8 cellular contexts compared by ENCODE assay signal in the genomic region with DNA sequence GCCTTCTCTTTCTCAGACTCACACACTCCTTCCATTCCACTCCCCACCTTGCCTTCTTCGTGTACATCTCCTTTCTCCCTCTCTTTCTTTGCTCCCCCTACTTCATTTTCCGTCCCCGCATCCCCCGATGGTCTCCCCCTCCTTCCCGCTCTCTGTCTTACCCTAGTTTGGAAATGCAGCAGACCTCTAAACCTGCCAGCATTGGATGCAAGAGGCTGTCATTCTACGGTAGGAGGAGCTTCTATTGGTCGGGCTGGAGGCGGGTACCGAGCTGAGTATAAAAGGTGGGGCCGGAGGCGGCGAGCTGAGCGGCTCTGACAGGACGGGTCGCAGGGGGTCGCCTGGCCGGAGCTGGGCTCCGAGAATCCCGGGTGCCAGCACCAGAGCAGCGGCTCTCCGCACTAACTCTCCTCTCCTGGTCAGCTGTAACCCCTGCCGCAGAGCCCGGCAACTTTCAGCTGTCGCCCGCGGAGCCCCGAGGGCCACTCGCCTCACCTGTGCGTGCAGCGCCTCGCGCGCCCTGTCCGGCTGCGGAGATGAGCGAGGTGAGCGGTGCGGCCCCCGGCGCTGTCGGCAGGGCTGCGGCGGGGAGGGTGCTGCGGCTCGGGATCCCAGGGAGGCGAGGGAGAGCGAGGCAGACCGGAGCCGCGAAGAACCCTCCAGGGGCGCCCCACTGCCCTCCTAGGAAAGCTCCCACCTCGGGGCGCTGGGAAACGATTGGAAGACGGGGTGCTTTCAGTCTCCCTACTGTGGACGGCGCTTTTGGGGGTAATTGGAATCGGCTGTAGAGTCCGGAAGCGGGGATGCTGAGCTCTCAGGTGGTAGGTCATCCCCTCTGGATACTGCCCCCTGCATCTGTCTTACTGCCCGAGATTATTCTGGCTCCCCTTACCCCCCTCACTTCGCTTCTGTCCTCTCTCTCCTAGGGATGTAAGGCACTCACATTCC. TPM values are rescaled to one million over a fixed set of nuclear protein-coding genes. Genes with fewer than 3 reads are reported as not detected.
DNase-seq lines count a peak whose midpoint lies in the region; ATAC-seq, FAIRE-seq and TF ChIP-seq lines count a peak whose summit lies in the region.

Gene PCP4L1, plus strand, starts transcription at position 307 of the 948 bp plus-strand sequence. Its CDS starts 230 bp downstream, at position 537.

- CTCF ChIA-PET in K562 (lab: Yijun Ruan, JAX; ENCODE audit: low intra/inter-chr PET ratio): no interaction called here

- no peak for TF ChIP-seq RAD21 in K562 (CRISPR knock-in tag; conservative IDR thresholded peaks at IDR 0.05 in 1 of 2, IDR thresholded peaks at IDR 0.05 in 1 of 2)

- peaks cover 2% of the 10 kb centered on the region; the same call in 1 of the 2 replicates for H3K9me3 ChIP-seq in HAP-1
- H3K9me3 ChIP-seq in RWPE2 (ENCODE audit: severe bottlenecking): no peaks in the 10 kb centered on the region
- H3K9me3 ChIP-seq in K562 (replicated peaks; ENCODE audit: control insufficient read depth, insufficient read depth, low read depth, low read length): peaks cover 2% of the 10 kb centered on the region; the same call in 1 of the 2 replicates

- peak in 11 of 14 donors; percentile 1 to 47 (median 14) for DNase-seq in C1 segment of cervical spinal cord (lab: John Stamatoyannopoulos, UW)
- peak; percentile 71 to 86 for DNase-seq in HAP-1 (ENCODE audit: low spot score in 2 of 2)
- DNase-seq in RWPE2 (ENCODE audit: low spot score): no peak
- DNase-seq in K562 (ENCODE audit: extremely low read depth in 1 of 4, low spot score in 3 of 4): no peak
- peak; percentile 68 for DNase-seq in iPS DF 4.7 (ENCODE audit: extremely low read depth, low spot score)
- DNase-seq in retinal pigment epithelial cell (ENCODE audit: low read depth): no peak
- DNase-seq in H54 (ENCODE audit: insufficient read length, low spot score): no peak

- H3K36me3 ChIP-seq in HAP-1 (replicated peaks) (no peaks in the 10 kb centered on the region), RWPE2 (ENCODE audit: low read depth) (no peaks in the 10 kb centered on the region), K562 (ENCODE audit: control insufficient read depth, insufficient read depth, low read length) (no peaks in the 10 kb centered on the region)

- no peaks in the 10 kb centered on the region for H3K79me2 ChIP-seq in K562 (ENCODE audit: control insufficient read depth, insufficient read depth, low read length)

- intact Hi-C loops in K562 (cut with micrococcal nuclease): no loop called here

- TF ChIP-seq CTCF in RWPE2 (IDR thresholded peaks at IDR 0.05; ENCODE audit: poor library complexity, severe bottlenecking) (no peak), K562 (IDR thresholded peaks at IDR 0.05 in 2 of 3, conservative IDR thresholded peaks at IDR 0.05 in 1 of 3; ENCODE audit: insufficient read depth in 2 of 3, low read depth in 1 of 3, low read length in 3 of 3) (no peak), retinal pigment epithelial cell (conservative IDR thresholded peaks at IDR 0.05; ENCODE audit: low read depth, low read length) (no peak)

- in situ Hi-C loops in HAP-1 (cut with MboI; ENCODE audit: low sequenced_read_pairs): no loop called here
- in situ Hi-C loops in K562 (cut with MboI): no loop called here

- H3K9me1 ChIP-seq in K562 (ENCODE audit: control insufficient read depth, insufficient read depth, low read length): no peaks in the 10 kb centered on the region

- ATAC-seq in RWPE2 (ENCODE audit: low read depth) (peak; percentile 90), K562 (peak; percentile 75), HG03521 (IDR thresholded peaks at IDR 0.05; ENCODE audit: unreplicated experiment) (no peak)

- TF ChIP-seq EP300 in K562 (IDR thresholded peaks at IDR 0.05; ENCODE audit: low read length): no peak

- no peak within 1 kb of the TSS for H3K9ac ChIP-seq in K562 (ENCODE audit: insufficient read depth in 1 of 2, low read depth in 2 of 2, low read length in 2 of 2)

- POLR2A ChIA-PET in K562 (lab: Yijun Ruan, JAX): interaction anchor here (0.8 to 1.5 kb wide), 3 partner anchors 9 to 16 kb away, joined by 4 to 5 read pairs (median 5); no protein-coding TSS in a partner anchor

- H3K4me2 ChIP-seq in K562 (ENCODE audit: insufficient read depth, low read length): no peak within 1 kb of the TSS

- H3K4me1 ChIP-seq in HAP-1 (peaks cover 6% of the 10 kb centered on the region; the same call in 1 of the 2 replicates), RWPE2 (ENCODE audit: insufficient read depth, poor library complexity, severe bottlenecking) (peaks cover 9% of the 10 kb centered on the region), K562 (replicated peaks in 1 of 2; ENCODE audit: control insufficient read depth in 2 of 2, insufficient read depth in 2 of 2, low read length in 2 of 2) (peaks cover 0 to 7% of the 10 kb centered on the region in 2 experiments; a peak in 3 of 5 replicates)

- peak within 1 kb of the TSS; percentile 42 for H3K4me3 ChIP-seq in HAP-1
- peak within 1 kb of the TSS; percentile 37 for H3K4me3 ChIP-seq in RWPE2 (ENCODE audit: severe bottlenecking)
- H3K4me3 ChIP-seq in K562: no peak within 1 kb of the TSS
- peak within 1 kb of the TSS; percentile 47 for H3K4me3 ChIP-seq in retinal pigment epithelial cell (ENCODE audit: low read length)

- H3K27me3 ChIP-seq in HAP-1 (ENCODE audit: low read depth): peaks cover 28% of the 10 kb centered on the region
- peaks cover 9% of the 10 kb centered on the region for H3K27me3 ChIP-seq in RWPE2 (ENCODE audit: insufficient read depth, poor library complexity, severe bottlenecking)
- peaks cover 30 to 35% of the 10 kb centered on the region in 2 experiments; a peak in 4 of 5 replicates for H3K27me3 ChIP-seq in K562 (ENCODE audit: control insufficient read depth in 2 of 2, insufficient read depth in 2 of 2, low read length in 2 of 2)

- no peak for FAIRE-seq in K562 (lab: Jason Lieb, UNC)
- FAIRE-seq in H54 (lab: Jason Lieb, UNC): no peak

- H3K27ac ChIP-seq in RWPE2 (ENCODE audit: poor library complexity, severe bottlenecking) (no peak within 1 kb of the TSS), K562 (ENCODE audit: extremely low read depth, low read depth, low read length) (no peak within 1 kb of the TSS)

- no peak within 1 kb of the TSS for H2AFZ ChIP-seq in K562 (ENCODE audit: low read depth, low read length)

- BruUV-seq in K562 (replicated peaks; lab: Mats Ljungman, UMichigan): no TSS peak

- H4K20me1 ChIP-seq in K562 (replicated peaks; ENCODE audit: control insufficient read depth, insufficient read depth, low read length): no peaks in the 10 kb centered on the region

- TF ChIP-seq POLR2A in K562 (conservative IDR thresholded peaks at IDR 0.05) (no peak), H54 (IDR thresholded peaks at IDR 0.05; ENCODE audit: low read depth, low read length) (no peak)

- WGBS in K562 (ENCODE audit: insufficient coverage, low coverage, missing lambda C conversion rate): 18% methylated on average over 38 of the region's 62 CpGs

TF ChIP-seq in K562, 482 proteins besides CTCF, POLR2A, EP300 and RAD21:
- TF ChIP-seq, protein P1, sequence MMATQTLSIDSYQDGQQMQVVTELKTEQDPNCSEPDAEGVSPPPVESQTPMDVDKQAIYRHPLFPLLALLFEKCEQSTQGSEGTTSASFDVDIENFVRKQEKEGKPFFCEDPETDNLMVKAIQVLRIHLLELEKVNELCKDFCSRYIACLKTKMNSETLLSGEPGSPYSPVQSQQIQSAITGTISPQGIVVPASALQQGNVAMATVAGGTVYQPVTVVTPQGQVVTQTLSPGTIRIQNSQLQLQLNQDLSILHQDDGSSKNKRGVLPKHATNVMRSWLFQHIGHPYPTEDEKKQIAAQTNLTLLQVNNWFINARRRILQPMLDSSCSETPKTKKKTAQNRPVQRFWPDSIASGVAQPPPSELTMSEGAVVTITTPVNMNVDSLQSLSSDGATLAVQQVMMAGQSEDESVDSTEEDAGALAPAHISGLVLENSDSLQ (IDR thresholded peaks at IDR 0.05): peak; percentile 93
- TF ChIP-seq NFYB (IDR thresholded peaks at IDR 0.05; ENCODE audit: extremely low read depth, insufficient read length): peak; percentile 7
- TF ChIP-seq, protein P2, sequence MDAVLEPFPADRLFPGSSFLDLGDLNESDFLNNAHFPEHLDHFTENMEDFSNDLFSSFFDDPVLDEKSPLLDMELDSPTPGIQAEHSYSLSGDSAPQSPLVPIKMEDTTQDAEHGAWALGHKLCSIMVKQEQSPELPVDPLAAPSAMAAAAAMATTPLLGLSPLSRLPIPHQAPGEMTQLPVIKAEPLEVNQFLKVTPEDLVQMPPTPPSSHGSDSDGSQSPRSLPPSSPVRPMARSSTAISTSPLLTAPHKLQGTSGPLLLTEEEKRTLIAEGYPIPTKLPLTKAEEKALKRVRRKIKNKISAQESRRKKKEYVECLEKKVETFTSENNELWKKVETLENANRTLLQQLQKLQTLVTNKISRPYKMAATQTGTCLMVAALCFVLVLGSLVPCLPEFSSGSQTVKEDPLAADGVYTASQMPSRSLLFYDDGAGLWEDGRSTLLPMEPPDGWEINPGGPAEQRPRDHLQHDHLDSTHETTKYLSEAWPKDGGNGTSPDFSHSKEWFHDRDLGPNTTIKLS (IDR thresholded peaks at IDR 0.05; ENCODE audit: borderline replicate concordance, low read depth): no peak
- TF ChIP-seq ZNF644 (tag; IDR thresholded peaks at IDR 0.05; ENCODE audit: low read depth): no peak

RNA-seq across cellular contexts. Expression of gene PCP4L1, which starts in this region (rescaled TPM):
- total RNA-seq in K562 (2011; cell fraction: chromatin; rRNA removed; ENCODE audit: low replicate concordance): not detected in 2 replicates
- not detected in 2 replicates for total RNA-seq in K562 (2011; cell fraction: nucleolus; rRNA removed)
- total RNA-seq in K562 (2011; cell fraction: nucleoplasm; rRNA removed): not detected in 2 replicates
- not detected in 2 replicates for total RNA-seq in K562 (2014; rRNA removed)
- not detected in 2 replicates for total RNA-seq in K562 (2014; rRNA removed; fragmentation: Illumina TruSeq; extraction: Trizol)
- not detected in 2 replicates for total RNA-seq in K562 (2015; rRNA removed; fragmentation: Illumina TruSeq; extraction: Trizol)
- not detected in 2 replicates for total RNA-seq in K562 (2021)
- polyA plus RNA-seq in K562 (2011; rRNA removed): not detected in 2 replicates
- not detected in 2 replicates for polyA plus RNA-seq in K562 (2011; cell fraction: cytosol; rRNA removed)
- polyA plus RNA-seq in K562 (2011; cell fraction: nucleus; rRNA removed): not detected in 2 replicates
- polyA plus RNA-seq in K562 (2012): 0.08 and 0.22 TPM in 2 replicates
- polyA plus RNA-seq in K562 (2014; fragmentation: Illumina TruSeq; extraction: Trizol): not detected in 2 replicates
- polyA plus RNA-seq in K562 (2014; fragmentation: Nextera tagmentation; extraction: Ambion mirVana): not detected
- polyA plus RNA-seq in K562 (2014; rRNA removed): not detected in 2 replicates
- not detected in 2 replicates for polyA minus RNA-seq in K562 (2011; rRNA and poly(A)+ RNA removed)
- polyA minus RNA-seq in K562 (2011; cell fraction: cytosol; rRNA and poly(A)+ RNA removed): not detected in 2 replicates
- not detected in 2 replicates for polyA minus RNA-seq in K562 (2011; cell fraction: nucleus; rRNA and poly(A)+ RNA removed)

Comparison
In these comparisons a context has a peak if more than half of its experiments do, and no peak if none do; other contexts are left out.
1. Peak in ATAC-seq in K562; RNA of the gene not detected or under 1 TPM.
2. DNase-seq: peak in C1 segment of cervical spinal cord (11 of 14), HAP-1 (2 of 2) and iPS DF 4.7 (single experiment); none in RWPE2 (single experiment), K562 (0 of 4), retinal pigment epithelial cell (single experiment) and H54 (single experiment).